35 cellular contexts compared by ENCODE assay signal in the genomic region with DNA sequence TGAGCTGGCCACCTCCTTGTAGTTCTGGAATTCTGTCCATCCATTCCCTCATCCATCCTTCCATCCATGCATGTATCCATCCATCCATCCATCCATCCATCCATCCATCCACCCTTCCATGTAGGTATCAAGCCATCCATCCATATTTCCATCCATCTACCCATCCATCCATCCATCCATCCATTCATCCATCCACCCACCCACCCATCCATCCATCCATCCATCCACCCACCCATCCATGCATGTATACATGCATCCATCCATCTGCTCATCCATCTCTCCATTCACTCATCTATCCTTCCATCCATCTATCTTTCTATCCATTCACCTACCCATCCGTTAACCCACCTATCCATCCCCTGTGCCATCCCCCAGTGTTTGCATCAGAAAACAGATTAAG.
"Had no signal": no experiment of that assay in that cellular context is flagged by ENCODE, and none has a peak within 500 bp of the region (broad histone marks: within the 10 kb centered on the region; RNA-seq: fewer than 3 reads in every experiment).

No MANE protein-coding gene starts in this region.

- H3K27me3 ChIP-seq: MG63 had no signal

- H3K9me3 ChIP-seq: MG63 had no signal

- H3K4me3 ChIP-seq: MG63 had no signal

- DNase-seq: Karpas-422, Kasumi-1, MG63, MM.1S, MV-4-11, NCI-H1048, NCI-H1092, NCI-H1092 treated with DMSO at 0.1 percent for 48 hours, NCI-H1105, NCI-H1105 treated with DMSO at 0.1 percent for 48 hours, NCI-H1417, NCI-H1417 treated with DMSO at 0.1 percent for 48 hours, NCI-H1436, NCI-H1436 treated with DMSO at 0.1 percent for 48 hours, NCI-H146, NCI-H1694, NCI-H1694 treated with DMSO at 0.1 percent for 48 hours, NCI-H187, NCI-H187 treated with DMSO at 0.1 percent for 48 hours, NCI-H1930, NCI-H2029, NCI-H2029 treated with DMSO at 0.1 percent for 48 hours, NCI-H2081, NCI-H2081 treated with DMSO at 0.1 percent for 48 hours, NCI-H2107, NCI-H2171, NCI-H2171 treated with DMSO at 0.1 percent for 48 hours, NCI-H2227 treated with DMSO at 0.1 percent for 48 hours, NCI-H226, NCI-H345, NCI-H446, NCI-H446 treated with DMSO at 0.1 percent for 48 hours, NCI-H510A, NCI-H510A treated with DMSO at 0.1 percent for 48 hours, NCI-H524 had no signal

- H3K36me3 ChIP-seq: MG63 had no signal
